In genomic region chr13:35468195-35468594, GRCh38 we compare ENCODE assay signal across 17 cellular contexts. TPM values are rescaled to one million over a fixed set of nuclear protein-coding genes. Genes with fewer than 3 reads are reported as not detected.
"Had no signal": no experiment of that assay in that cellular context is flagged by ENCODE, and none has a peak within 500 bp of the region (broad histone marks: within the 10 kb centered on the region; RNA-seq: fewer than 3 reads in every experiment).

No MANE protein-coding gene starts in this region.

- H3K27ac ChIP-seq: breast epithelium, hepatocyte, prostate gland, right lobe of liver, SJCRH30, VCaP had no signal

- H3K9me3 ChIP-seq: breast epithelium, prostate gland, right lobe of liver, SJCRH30 had no signal

- H3K4me2 ChIP-seq: hepatocyte had no signal

- H3K4me1 ChIP-seq: breast epithelium, prostate gland, right lobe of liver had no signal

- H3K36me3 ChIP-seq: breast epithelium, prostate gland, right lobe of liver, SJCRH30 had no signal

- ATAC-seq: activated CD4-positive, alpha-beta T cell treated with anti-CD3 and anti-CD28 coated beads for 36 hours; left cardiac atrium; naive thymus-derived CD4-positive, alpha-beta T cell; right lobe of liver; stimulated activated naive B cell treated with anti-CD40 and anti-IgM and Interleukin-4, amounts not matched to agents 10 μg/mL and 1 μg/mL and 100 μg/mL, for 72 hours had no signal

- H3K4me3 ChIP-seq: breast epithelium, hepatocyte, lung, prostate gland, right lobe of liver, SJCRH30 had no signal

- H3K27me3 ChIP-seq: SJCRH30 had no signal

- H2AFZ ChIP-seq: hepatocyte had no signal

- DNase-seq: activated CD4-positive, alpha-beta T cell treated with anti-CD3 and anti-CD28 coated beads for 36 hours; activated naive CD4-positive, alpha-beta T cell treated with anti-CD3 and anti-CD28 coated beads, Interleukin-2, amount 50 U/mL, for 16 hours; amniotic stem cell; left cardiac atrium; naive thymus-derived CD4-positive, alpha-beta T cell; right lobe of liver; SJCRH30; stimulated activated CD4-positive, alpha-beta T cell treated with anti-CD3 and anti-CD28 coated beads, Interleukin-2, amount 100 ng/mL, for 24 hours; stimulated activated naive B cell treated with anti-CD40 and anti-IgM and Interleukin-4, amounts not matched to agents 10 μg/mL and 1 μg/mL and 100 μg/mL, for 72 hours; substantia nigra; T1000; trophoblast cell had no signal

RNA-seq across cellular contexts. Expression of gene MAB21L1, which starts 8.3 kb away (rescaled TPM):
- total RNA-seq: activated CD4-positive, alpha-beta T cell treated with anti-CD3 and anti-CD28 coated beads for 36 hours; naive thymus-derived CD4-positive, alpha-beta T cell; right lobe of liver had no signal
- polyA plus RNA-seq: naive thymus-derived CD4-positive, alpha-beta T cell had no signal
